Comparison of ENCODE assay signal across 1 cellular context in the genomic region with DNA sequence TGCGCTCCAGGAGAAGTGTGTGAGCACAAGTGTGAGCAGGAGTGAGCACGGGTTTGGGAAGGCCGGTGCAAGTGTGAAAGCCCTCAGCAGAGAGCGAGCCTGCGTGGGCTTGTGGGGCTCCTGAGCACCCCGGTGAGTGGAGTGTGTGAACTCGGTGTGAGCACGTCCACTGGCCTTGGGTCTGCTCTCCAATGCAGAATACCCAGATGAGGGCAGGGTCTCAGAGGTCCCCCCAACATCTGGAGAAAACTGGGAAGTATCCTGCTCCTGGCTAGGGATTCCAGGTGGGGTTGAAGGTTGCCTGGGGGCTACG.
TF ChIP-seq lines count a peak whose summit lies in the region.

No MANE protein-coding gene starts in this region.

TF ChIP-seq in K562, 482 proteins besides CTCF, POLR2A, EP300 and RAD21:
- TF ChIP-seq SUPT5H (IDR thresholded peaks at IDR 0.05) (peak; percentile 10; the same call in 1 of the 2 replicates), HLTF (IDR thresholded peaks at IDR 0.05) (no peak), HIVEP1 (CRISPR knock-in tag; IDR thresholded peaks at IDR 0.05) (no peak), ZNF124 (CRISPR knock-in tag; IDR thresholded peaks at IDR 0.05) (no peak), RBM22 (IDR thresholded peaks at IDR 0.05; ENCODE audit: low read depth, low read length, poor library complexity, severe bottlenecking) (peak; percentile 3), ELF4 (CRISPR knock-in tag; IDR thresholded peaks at IDR 0.05) (0 out of 2 replicates have a peak, but pooled peaks have one; percentile 55), SP1 (CRISPR knock-in tag; IDR thresholded peaks at IDR 0.05) (peak; percentile 11; the same call in 1 of the 2 replicates), ELF2 (CRISPR knock-in tag; IDR thresholded peaks at IDR 0.05) (no peak), NFRKB (IDR thresholded peaks at IDR 0.05; ENCODE audit: low read depth) (0 out of 2 replicates have a peak, but pooled peaks have one; percentile 5), ZNF274 (IDR thresholded peaks at IDR 0.05; ENCODE audit: borderline replicate concordance, low read depth, low read length) (no peak), BCL6 (CRISPR knock-in tag; IDR thresholded peaks at IDR 0.05) (no peak), BHLHE40 (IDR thresholded peaks at IDR 0.05; ENCODE audit: low read length) (no peak)
- TF ChIP-seq, protein P1, sequence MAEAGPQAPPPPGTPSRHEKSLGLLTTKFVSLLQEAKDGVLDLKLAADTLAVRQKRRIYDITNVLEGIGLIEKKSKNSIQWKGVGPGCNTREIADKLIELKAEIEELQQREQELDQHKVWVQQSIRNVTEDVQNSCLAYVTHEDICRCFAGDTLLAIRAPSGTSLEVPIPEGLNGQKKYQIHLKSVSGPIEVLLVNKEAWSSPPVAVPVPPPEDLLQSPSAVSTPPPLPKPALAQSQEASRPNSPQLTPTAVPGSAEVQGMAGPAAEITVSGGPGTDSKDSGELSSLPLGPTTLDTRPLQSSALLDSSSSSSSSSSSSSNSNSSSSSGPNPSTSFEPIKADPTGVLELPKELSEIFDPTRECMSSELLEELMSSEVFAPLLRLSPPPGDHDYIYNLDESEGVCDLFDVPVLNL (CRISPR knock-in tag; IDR thresholded peaks at IDR 0.05; ENCODE audit: low read depth) = 0 out of 2 replicates have a peak, but pooled peaks have one; percentile 0
- TF ChIP-seq, protein P2, sequence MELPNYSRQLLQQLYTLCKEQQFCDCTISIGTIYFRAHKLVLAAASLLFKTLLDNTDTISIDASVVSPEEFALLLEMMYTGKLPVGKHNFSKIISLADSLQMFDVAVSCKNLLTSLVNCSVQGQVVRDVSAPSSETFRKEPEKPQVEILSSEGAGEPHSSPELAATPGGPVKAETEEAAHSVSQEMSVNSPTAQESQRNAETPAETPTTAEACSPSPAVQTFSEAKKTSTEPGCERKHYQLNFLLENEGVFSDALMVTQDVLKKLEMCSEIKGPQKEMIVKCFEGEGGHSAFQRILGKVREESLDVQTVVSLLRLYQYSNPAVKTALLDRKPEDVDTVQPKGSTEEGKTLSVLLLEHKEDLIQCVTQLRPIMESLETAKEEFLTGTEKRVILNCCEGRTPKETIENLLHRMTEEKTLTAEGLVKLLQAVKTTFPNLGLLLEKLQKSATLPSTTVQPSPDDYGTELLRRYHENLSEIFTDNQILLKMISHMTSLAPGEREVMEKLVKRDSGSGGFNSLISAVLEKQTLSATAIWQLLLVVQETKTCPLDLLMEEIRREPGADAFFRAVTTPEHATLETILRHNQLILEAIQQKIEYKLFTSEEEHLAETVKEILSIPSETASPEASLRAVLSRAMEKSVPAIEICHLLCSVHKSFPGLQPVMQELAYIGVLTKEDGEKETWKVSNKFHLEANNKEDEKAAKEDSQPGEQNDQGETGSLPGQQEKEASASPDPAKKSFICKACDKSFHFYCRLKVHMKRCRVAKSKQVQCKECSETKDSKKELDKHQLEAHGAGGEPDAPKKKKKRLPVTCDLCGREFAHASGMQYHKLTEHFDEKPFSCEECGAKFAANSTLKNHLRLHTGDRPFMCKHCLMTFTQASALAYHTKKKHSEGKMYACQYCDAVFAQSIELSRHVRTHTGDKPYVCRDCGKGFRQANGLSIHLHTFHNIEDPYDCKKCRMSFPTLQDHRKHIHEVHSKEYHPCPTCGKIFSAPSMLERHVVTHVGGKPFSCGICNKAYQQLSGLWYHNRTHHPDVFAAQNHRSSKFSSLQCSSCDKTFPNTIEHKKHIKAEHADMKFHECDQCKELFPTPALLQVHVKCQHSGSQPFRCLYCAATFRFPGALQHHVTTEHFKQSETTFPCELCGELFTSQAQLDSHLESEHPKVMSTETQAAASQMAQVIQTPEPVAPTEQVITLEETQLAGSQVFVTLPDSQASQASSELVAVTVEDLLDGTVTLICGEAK (IDR thresholded peaks at IDR 0.05) = 0 out of 2 replicates have a peak, but pooled peaks have one; percentile 27
- TF ChIP-seq, protein P2 (CRISPR knock-in tag; IDR thresholded peaks at IDR 0.05) = no peak
- TF ChIP-seq, protein P3, sequence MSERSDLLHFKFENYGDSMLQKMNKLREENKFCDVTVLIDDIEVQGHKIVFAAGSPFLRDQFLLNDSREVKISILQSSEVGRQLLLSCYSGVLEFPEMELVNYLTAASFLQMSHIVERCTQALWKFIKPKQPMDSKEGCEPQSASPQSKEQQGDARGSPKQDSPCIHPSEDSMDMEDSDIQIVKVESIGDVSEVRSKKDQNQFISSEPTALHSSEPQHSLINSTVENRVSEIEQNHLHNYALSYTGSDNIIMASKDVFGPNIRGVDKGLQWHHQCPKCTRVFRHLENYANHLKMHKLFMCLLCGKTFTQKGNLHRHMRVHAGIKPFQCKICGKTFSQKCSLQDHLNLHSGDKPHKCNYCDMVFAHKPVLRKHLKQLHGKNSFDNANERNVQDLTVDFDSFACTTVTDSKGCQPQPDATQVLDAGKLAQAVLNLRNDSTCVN (CRISPR knock-in tag; IDR thresholded peaks at IDR 0.05) = peak; percentile 83; the same call in 1 of the 2 replicates
TF ChIP-seq in K562: peak in this region for 8.
